Comparison of ENCODE assay signal across 8 cellular contexts in the genomic region with DNA sequence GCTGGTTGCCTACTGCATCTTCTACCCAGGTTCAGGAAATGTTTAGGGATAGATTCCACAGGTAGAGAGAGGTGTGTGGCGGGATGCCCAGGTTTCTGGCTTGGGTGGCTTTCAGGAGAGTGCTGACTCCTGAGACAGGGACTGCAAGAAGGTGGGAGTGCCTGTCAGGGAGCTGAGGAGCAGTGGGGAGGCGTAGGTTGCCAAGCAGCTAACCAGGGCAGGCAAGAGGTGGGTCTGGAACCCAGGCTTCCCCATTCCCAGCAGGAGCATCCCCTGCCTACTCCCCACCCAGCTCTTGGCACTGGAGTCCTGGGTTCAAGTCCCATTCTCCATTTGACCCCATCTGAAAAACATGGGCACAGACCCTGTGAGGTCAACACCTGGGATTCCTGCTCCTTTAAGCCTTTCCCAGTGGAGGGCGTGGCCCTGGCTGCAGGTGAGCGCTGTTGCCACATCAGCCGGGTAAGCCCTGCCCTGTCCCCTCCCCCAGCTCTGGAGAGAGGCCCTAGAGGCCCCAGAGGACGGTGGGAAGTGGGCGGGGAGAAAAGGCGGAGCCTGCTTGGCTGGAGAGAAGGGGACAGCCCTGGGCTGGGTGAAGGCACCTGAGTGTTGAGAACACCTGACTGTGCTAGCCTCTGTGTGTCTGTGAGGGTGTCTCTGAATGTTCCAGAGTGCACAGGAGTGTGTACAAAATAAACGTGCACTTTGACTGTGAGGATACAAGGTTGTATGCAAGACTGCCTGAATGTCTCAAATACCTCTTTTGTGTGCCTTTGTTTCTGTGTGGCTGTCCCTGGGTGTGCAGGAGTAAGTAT. TPM values are rescaled to one million over a fixed set of nuclear protein-coding genes. Genes with fewer than 3 reads are reported as not detected.
DNase-seq lines count a peak whose midpoint lies in the region; ATAC-seq and TF ChIP-seq lines count a peak whose summit lies in the region.

No MANE protein-coding gene starts in this region.

- no peak overlapping the region for H3K4me3 ChIP-seq in ovary

- TF ChIP-seq EP300 in ovary (IDR thresholded peaks at IDR 0.05) = no peak

- POLR2A ChIA-PET in WTC11 (lab: Charles Lee) = interaction anchor here (0.7 to 1.9 kb wide), 3 partner anchors 13 to 58 kb away, joined by 4 to 14 read pairs (median 8); no protein-coding TSS in a partner anchor

- no peaks in the 10 kb centered on the region for H3K27me3 ChIP-seq in ovary

- ATAC-seq in GM21825 (IDR thresholded peaks at IDR 0.05; ENCODE audit: unreplicated experiment) (peak; percentile 57), WTC11 (peak; percentile 95), esophagus mucosa (peak; percentile 91), HG03342 (IDR thresholded peaks at IDR 0.05; ENCODE audit: unreplicated experiment) (no peak), GM18502 (IDR thresholded peaks at IDR 0.05; ENCODE audit: poor library complexity, unreplicated experiment) (no peak)

- peak overlapping the region; percentile 92 for H3K27ac Mint-ChIP-seq in WTC11

- 29 to 37% (median 34%) methylated on average over 9 of the region's 9 CpGs for WGBS in ovary, 3 donors

- H3K27ac ChIP-seq in C4-2B (peak overlapping the region; percentile 69), ovary (no peak overlapping the region)

- no peaks in the 10 kb centered on the region for H3K36me3 Mint-ChIP-seq in WTC11

- no peaks in the 10 kb centered on the region for H3K36me3 ChIP-seq in ovary

- peak overlapping the region; percentile 45 for H3K4me3 Mint-ChIP-seq in WTC11

- H3K9me3 ChIP-seq in ovary = no peaks in the 10 kb centered on the region

- CTCF ChIA-PET in WTC11 (lab: Charles Lee) = interaction anchor here (0.5 to 3.4 kb wide), 13 partner anchors 10 to 217 kb away, joined by 3 to 36 read pairs (median 4); a partner anchor contains a TSS

- TF ChIP-seq POLR2A in ovary (IDR thresholded peaks at IDR 0.05) = no peak

- TF ChIP-seq CTCF in C4-2B (conservative IDR thresholded peaks at IDR 0.05) (no peak), WTC11 (IDR thresholded peaks at IDR 0.05) (no peak), ovary (IDR thresholded peaks at IDR 0.05) (no peak)

- no peaks in the 10 kb centered on the region for H3K9me3 Mint-ChIP-seq in WTC11

- peaks cover 29% of the 10 kb centered on the region for H3K4me1 Mint-ChIP-seq in WTC11

- H3K27me3 Mint-ChIP-seq in WTC11 (ENCODE audit: low read depth) = peaks cover 3% of the 10 kb centered on the region

- intact Hi-C loops in ovary (cut with DNase I) = no loop called here

- DNase-seq in NCI-H2107 treated with DMSO at 0.1 percent for 48 hours (lab: John Stamatoyannopoulos, UW; ENCODE audit: unreplicated experiment) (peak; percentile 96), WTC11 (ENCODE audit: low spot score) (peak; percentile 99), ovary (peak in 4 of 5 donors; percentile 42 to 70 (median 58))

- H3K4me1 ChIP-seq in ovary (ENCODE audit: insufficient read depth) = no peaks in the 10 kb centered on the region

TF ChIP-seq in WTC11, 78 proteins besides CTCF, POLR2A, EP300 and RAD21:
- no peak for TF ChIP-seq ZNF671 (CRISPR knock-in tag; IDR thresholded peaks at IDR 0.05)
- TF ChIP-seq, protein P1, sequence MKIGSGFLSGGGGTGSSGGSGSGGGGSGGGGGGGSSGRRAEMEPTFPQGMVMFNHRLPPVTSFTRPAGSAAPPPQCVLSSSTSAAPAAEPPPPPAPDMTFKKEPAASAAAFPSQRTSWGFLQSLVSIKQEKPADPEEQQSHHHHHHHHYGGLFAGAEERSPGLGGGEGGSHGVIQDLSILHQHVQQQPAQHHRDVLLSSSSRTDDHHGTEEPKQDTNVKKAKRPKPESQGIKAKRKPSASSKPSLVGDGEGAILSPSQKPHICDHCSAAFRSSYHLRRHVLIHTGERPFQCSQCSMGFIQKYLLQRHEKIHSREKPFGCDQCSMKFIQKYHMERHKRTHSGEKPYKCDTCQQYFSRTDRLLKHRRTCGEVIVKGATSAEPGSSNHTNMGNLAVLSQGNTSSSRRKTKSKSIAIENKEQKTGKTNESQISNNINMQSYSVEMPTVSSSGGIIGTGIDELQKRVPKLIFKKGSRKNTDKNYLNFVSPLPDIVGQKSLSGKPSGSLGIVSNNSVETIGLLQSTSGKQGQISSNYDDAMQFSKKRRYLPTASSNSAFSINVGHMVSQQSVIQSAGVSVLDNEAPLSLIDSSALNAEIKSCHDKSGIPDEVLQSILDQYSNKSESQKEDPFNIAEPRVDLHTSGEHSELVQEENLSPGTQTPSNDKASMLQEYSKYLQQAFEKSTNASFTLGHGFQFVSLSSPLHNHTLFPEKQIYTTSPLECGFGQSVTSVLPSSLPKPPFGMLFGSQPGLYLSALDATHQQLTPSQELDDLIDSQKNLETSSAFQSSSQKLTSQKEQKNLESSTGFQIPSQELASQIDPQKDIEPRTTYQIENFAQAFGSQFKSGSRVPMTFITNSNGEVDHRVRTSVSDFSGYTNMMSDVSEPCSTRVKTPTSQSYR (CRISPR knock-in tag; IDR thresholded peaks at IDR 0.05) = peak; percentile 91; the same call in 1 of the 2 replicates
- TF ChIP-seq, protein P2, sequence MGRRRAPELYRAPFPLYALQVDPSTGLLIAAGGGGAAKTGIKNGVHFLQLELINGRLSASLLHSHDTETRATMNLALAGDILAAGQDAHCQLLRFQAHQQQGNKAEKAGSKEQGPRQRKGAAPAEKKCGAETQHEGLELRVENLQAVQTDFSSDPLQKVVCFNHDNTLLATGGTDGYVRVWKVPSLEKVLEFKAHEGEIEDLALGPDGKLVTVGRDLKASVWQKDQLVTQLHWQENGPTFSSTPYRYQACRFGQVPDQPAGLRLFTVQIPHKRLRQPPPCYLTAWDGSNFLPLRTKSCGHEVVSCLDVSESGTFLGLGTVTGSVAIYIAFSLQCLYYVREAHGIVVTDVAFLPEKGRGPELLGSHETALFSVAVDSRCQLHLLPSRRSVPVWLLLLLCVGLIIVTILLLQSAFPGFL (CRISPR knock-in tag; IDR thresholded peaks at IDR 0.05; ENCODE audit: borderline replicate concordance) = no peak
- no peak for TF ChIP-seq TCF7 (CRISPR knock-in tag; IDR thresholded peaks at IDR 0.05; ENCODE audit: low read depth)
- no peak for TF ChIP-seq SOX15 (CRISPR knock-in tag; IDR thresholded peaks at IDR 0.05)
- no peak for TF ChIP-seq FOXJ3 (CRISPR knock-in tag; IDR thresholded peaks at IDR 0.05; ENCODE audit: borderline replicate concordance)
- peak; percentile 95 for TF ChIP-seq SP1 (CRISPR knock-in tag; conservative IDR thresholded peaks at IDR 0.05)
- TF ChIP-seq CREB1 (CRISPR knock-in tag; IDR thresholded peaks at IDR 0.05) = no peak
- TF ChIP-seq GABPB1 (CRISPR knock-in tag; IDR thresholded peaks at IDR 0.05) = no peak
- TF ChIP-seq FOXK1 (CRISPR knock-in tag; IDR thresholded peaks at IDR 0.05) = peak; percentile 59; the same call in 1 of the 2 replicates
- TF ChIP-seq, protein P3, sequence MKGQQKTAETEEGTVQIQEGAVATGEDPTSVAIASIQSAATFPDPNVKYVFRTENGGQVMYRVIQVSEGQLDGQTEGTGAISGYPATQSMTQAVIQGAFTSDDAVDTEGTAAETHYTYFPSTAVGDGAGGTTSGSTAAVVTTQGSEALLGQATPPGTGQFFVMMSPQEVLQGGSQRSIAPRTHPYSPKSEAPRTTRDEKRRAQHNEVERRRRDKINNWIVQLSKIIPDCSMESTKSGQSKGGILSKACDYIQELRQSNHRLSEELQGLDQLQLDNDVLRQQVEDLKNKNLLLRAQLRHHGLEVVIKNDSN (CRISPR knock-in tag; IDR thresholded peaks at IDR 0.05) = peak; percentile 16; the same call in 1 of the 2 replicates

RNA-seq across cellular contexts. Expression of a gene that starts 13.9 kb away (rescaled TPM):
- total RNA-seq in WTC11 (2021) = 0.09 to 0.21 TPM (median 0.11 TPM) in 3 replicates
- 5.0 TPM for total RNA-seq in esophagus mucosa
- 10 to 100 TPM in 3 of 7 donors, 1 to 10 TPM in 4; 3.2 to 13.5 (median 9.8) TPM for total RNA-seq in ovary
- polyA plus RNA-seq in ovary = 10 to 100 TPM in 1 of 2 donors, 1 to 10 TPM in 1; 3.0 to 10.6 TPM

Comparison
In these comparisons a context has a peak if more than half of its experiments do, and no peak if none do; other contexts are left out.
1. ATAC-seq: peak in GM21825 (single experiment), WTC11 (single experiment) and esophagus mucosa (single experiment); none in HG03342 (single experiment) and GM18502 (single experiment).
2. Peak in every context shown above with its lines, with median percentiles within 50 percentile points of each other: DNase-seq.